ENCODE assay signal across 11 cellular contexts in the genomic region with DNA sequence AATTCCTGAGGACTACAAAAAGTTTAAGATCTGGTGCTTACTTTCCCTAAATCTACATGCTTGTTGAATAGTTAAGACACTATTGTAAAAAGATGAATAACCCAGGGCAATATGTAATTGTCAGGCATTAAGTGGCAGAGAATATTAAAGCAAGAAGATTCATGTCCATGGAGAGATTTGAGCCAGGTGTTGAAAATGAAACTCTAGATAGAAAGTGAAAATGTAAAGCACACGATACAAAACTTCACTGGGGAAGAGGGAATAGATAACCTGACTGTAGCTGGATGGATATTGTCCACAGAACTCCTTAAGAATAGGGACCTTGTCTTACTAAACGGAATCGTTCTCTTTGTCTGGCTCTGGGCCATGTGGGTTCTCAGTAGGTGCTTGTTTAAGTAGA. TPM values are rescaled to one million over a fixed set of nuclear protein-coding genes. Genes with fewer than 3 reads are reported as not detected.
DNase-seq lines count a peak whose midpoint lies in the region; ATAC-seq and TF ChIP-seq lines count a peak whose summit lies in the region.
"Had no signal": no experiment of that assay in that cellular context is flagged by ENCODE, and none has a peak within 500 bp of the region (broad histone marks: within the 10 kb centered on the region; RNA-seq: fewer than 3 reads in every experiment).

No MANE protein-coding gene starts in this region.

- peak overlapping the region; percentile 19 for H3K4me3 Mint-ChIP-seq in activated CD8-positive, alpha-beta T cell treated with anti-CD3 and anti-CD28 coated beads for 36 hours
- H3K4me3 Mint-ChIP-seq in mesothelial cell of epicardium = no peak overlapping the region

- DNase-seq in COLO829 (ENCODE audit: low spot score) (peak; percentile 25), mesothelial cell of epicardium (ENCODE audit: low spot score in 2 of 2, unreplicated experiment in 2 of 2) (no peak), cerebellar nuclear complex (lab: John Stamatoyannopoulos, UW) (no peak), glomerular visceral epithelial cell (ENCODE audit: extremely low spot score) (no peak), SKM-1 treated with dmso at 0.1 percent for 144 hours (lab: John Stamatoyannopoulos, UW; ENCODE audit: unreplicated experiment) (no peak)
- no peak for DNase-seq in activated CD8-positive, alpha-beta T cell treated with anti-CD3 and anti-CD28 coated beads for 36 hours
- DNase-seq: hypothalamus, SIG-M5 had no signal

- peak; percentile 26 for ATAC-seq in GM21447 (IDR thresholded peaks at IDR 0.05; ENCODE audit: unreplicated experiment)
- no peak for ATAC-seq in activated CD8-positive, alpha-beta T cell treated with anti-CD3 and anti-CD28 coated beads for 36 hours
- ATAC-seq in HG03571 (IDR thresholded peaks at IDR 0.05; ENCODE audit: unreplicated experiment) = no peak
- ATAC-seq: activated CD4-positive, CD25-positive, alpha-beta regulatory T cell treated with anti-CD3 and anti-CD28 coated beads, Interleukin-2, amount 50 U/mL, for 24 hours had no signal

- TF ChIP-seq CTCF in activated CD8-positive, alpha-beta T cell treated with anti-CD3 and anti-CD28 coated beads for 36 hours (IDR thresholded peaks at IDR 0.05) = no peak
- no peak for TF ChIP-seq CTCF in mesothelial cell of epicardium (IDR thresholded peaks at IDR 0.05; ENCODE audit: unreplicated experiment)

- H3K4me1 Mint-ChIP-seq in activated CD8-positive, alpha-beta T cell treated with anti-CD3 and anti-CD28 coated beads for 36 hours (ENCODE audit: low read depth) = peaks cover 78% of the 10 kb centered on the region
- peaks cover 68% of the 10 kb centered on the region for H3K4me1 Mint-ChIP-seq in mesothelial cell of epicardium

- intact Hi-C loops in activated CD8-positive, alpha-beta T cell treated with anti-CD3 and anti-CD28 coated beads for 36 hours (cut with micrococcal nuclease) = no loop called here

- POLR2A ChIA-PET in activated CD8-positive, alpha-beta T cell treated with anti-CD3 and anti-CD28 coated beads for 36 hours (lab: Charles Lee) = no interaction called here

- H3K27me3 Mint-ChIP-seq in activated CD8-positive, alpha-beta T cell treated with anti-CD3 and anti-CD28 coated beads for 36 hours = no peaks in the 10 kb centered on the region
- no peaks in the 10 kb centered on the region for H3K27me3 Mint-ChIP-seq in mesothelial cell of epicardium (ENCODE audit: low read depth)

- no peaks in the 10 kb centered on the region for H3K9me3 Mint-ChIP-seq in activated CD8-positive, alpha-beta T cell treated with anti-CD3 and anti-CD28 coated beads for 36 hours
- no peaks in the 10 kb centered on the region for H3K9me3 Mint-ChIP-seq in mesothelial cell of epicardium

- CTCF ChIA-PET in activated CD8-positive, alpha-beta T cell treated with anti-CD3 and anti-CD28 coated beads for 36 hours (lab: Charles Lee) = no interaction called here

- peaks cover 63% of the 10 kb centered on the region for H3K36me3 Mint-ChIP-seq in activated CD8-positive, alpha-beta T cell treated with anti-CD3 and anti-CD28 coated beads for 36 hours (ENCODE audit: low read depth)
- peaks cover 2% of the 10 kb centered on the region for H3K36me3 Mint-ChIP-seq in mesothelial cell of epicardium

- H3K27ac Mint-ChIP-seq in activated CD8-positive, alpha-beta T cell treated with anti-CD3 and anti-CD28 coated beads for 36 hours = peak overlapping the region; percentile 22
- H3K27ac Mint-ChIP-seq in mesothelial cell of epicardium = peak overlapping the region; percentile 85

RNA-seq across cellular contexts. Expression of a gene that starts 5.0 kb away (rescaled TPM):
- total RNA-seq in activated CD8-positive, alpha-beta T cell treated with anti-CD3 and anti-CD28 coated beads for 36 hours = 100 to 1,000 TPM; 216 to 221 TPM
- total RNA-seq in mesothelial cell of epicardium = 270 to 278 TPM (median 270 TPM) in 3 replicates
